15 cellular contexts compared by ENCODE assay signal in the genomic region with DNA sequence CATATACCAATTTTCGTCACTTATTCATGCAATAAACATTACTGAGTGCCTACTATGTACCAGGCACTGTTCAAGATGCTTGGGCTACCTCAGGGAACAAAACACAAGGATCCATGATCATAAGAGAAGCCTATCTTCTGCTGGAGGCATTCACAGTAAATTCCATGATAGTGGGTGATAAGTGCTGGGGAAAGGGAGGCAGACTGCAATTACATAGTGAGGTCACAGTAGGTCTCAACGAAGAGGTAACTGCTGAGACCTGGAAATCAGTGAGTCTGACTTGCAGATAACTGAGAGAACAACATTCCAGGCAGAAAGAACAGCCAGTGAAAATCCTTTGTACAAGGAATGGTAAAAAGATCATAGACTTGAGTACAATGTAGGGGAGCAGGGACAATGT. TPM values are rescaled to one million over a fixed set of nuclear protein-coding genes. Genes with fewer than 3 reads are reported as not detected.
A peak's percentile ranks its signal among the peaks of the same experiment; 100 is the strongest.
DNase-seq lines count a peak whose midpoint lies in the region; ATAC-seq and TF ChIP-seq lines count a peak whose summit lies in the region.
"Had no signal": no experiment of that assay in that cellular context is flagged by ENCODE, and none has a peak within 500 bp of the region (broad histone marks: within the 10 kb centered on the region; RNA-seq: fewer than 3 reads in every experiment).

No MANE protein-coding gene starts in this region.

- H3K9me3 Mint-ChIP-seq in activated naive CD4-positive, alpha-beta T cell treated with anti-CD3 and anti-CD28 coated beads, Interleukin-2, amount 50 U/mL, for 24 hours: no peaks in the 10 kb centered on the region
- no peaks in the 10 kb centered on the region for H3K9me3 Mint-ChIP-seq in activated naive CD4-positive, alpha-beta T cell treated with anti-CD3 and anti-CD28 coated beads, Interleukin-2, amount 50 U/mL, for 72 hours
- no peaks in the 10 kb centered on the region for H3K9me3 Mint-ChIP-seq in stimulated activated effector memory CD8-positive, alpha-beta T cell treated with anti-CD3 and anti-CD28 coated beads, Interleukin-12 subunit alpha, Interleukin-12 subunit beta, amount 100 ng/mL, for 72 hours
- H3K9me3 Mint-ChIP-seq: CD4-positive, alpha-beta memory T cell had no signal

- peaks cover 4% of the 10 kb centered on the region for H3K36me3 Mint-ChIP-seq in activated naive CD4-positive, alpha-beta T cell treated with anti-CD3 and anti-CD28 coated beads, Interleukin-2, amount 50 U/mL, for 24 hours
- peaks cover 0 to 6% of the 10 kb centered on the region in 2 donors for H3K36me3 Mint-ChIP-seq in activated naive CD4-positive, alpha-beta T cell treated with anti-CD3 and anti-CD28 coated beads, Interleukin-2, amount 50 U/mL, for 72 hours
- H3K36me3 Mint-ChIP-seq in stimulated activated effector memory CD8-positive, alpha-beta T cell treated with anti-CD3 and anti-CD28 coated beads, Interleukin-12 subunit alpha, Interleukin-12 subunit beta, amount 100 ng/mL, for 72 hours: peaks cover 23% of the 10 kb centered on the region

- WGBS in body of pancreas, 2 donors: 43 to 48% methylated on average over 2 of the region's 2 CpGs

- in situ Hi-C loops in KBM-7 (cut with MboI; ENCODE audit: low pct_unique_long_range_greater_than_20kb, low sequenced_read_pairs): no loop called here

- peak overlapping the region; percentile 38 for H3K27ac Mint-ChIP-seq in activated naive CD4-positive, alpha-beta T cell treated with anti-CD3 and anti-CD28 coated beads, Interleukin-2, amount 50 U/mL, for 24 hours
- H3K27ac Mint-ChIP-seq in activated naive CD4-positive, alpha-beta T cell treated with anti-CD3 and anti-CD28 coated beads, Interleukin-2, amount 50 U/mL, for 72 hours: no peak overlapping the region
- H3K27ac Mint-ChIP-seq in stimulated activated effector memory CD8-positive, alpha-beta T cell treated with anti-CD3 and anti-CD28 coated beads, Interleukin-12 subunit alpha, Interleukin-12 subunit beta, amount 100 ng/mL, for 72 hours: peak overlapping the region; percentile 7

- H3K4me1 Mint-ChIP-seq in activated naive CD4-positive, alpha-beta T cell treated with anti-CD3 and anti-CD28 coated beads, Interleukin-2, amount 50 U/mL, for 24 hours: peaks cover 66% of the 10 kb centered on the region
- H3K4me1 Mint-ChIP-seq in stimulated activated effector memory CD8-positive, alpha-beta T cell treated with anti-CD3 and anti-CD28 coated beads, Interleukin-12 subunit alpha, Interleukin-12 subunit beta, amount 100 ng/mL, for 72 hours: peaks cover 33% of the 10 kb centered on the region

- no peak for TF ChIP-seq POLR2A in body of pancreas (IDR thresholded peaks at IDR 0.05)

- H3K27me3 Mint-ChIP-seq in activated naive CD4-positive, alpha-beta T cell treated with anti-CD3 and anti-CD28 coated beads, Interleukin-2, amount 50 U/mL, for 24 hours: no peaks in the 10 kb centered on the region
- H3K27me3 Mint-ChIP-seq: CD4-positive, alpha-beta memory T cell had no signal

- intact Hi-C loops in body of pancreas (cut with DNase I): no loop called here

- no peak for TF ChIP-seq CTCF in body of pancreas (IDR thresholded peaks at IDR 0.05)

- no peak for DNase-seq in activated naive CD4-positive, alpha-beta T cell treated with anti-CD3 and anti-CD28 coated beads, Interleukin-2, amount 50 U/mL, for 72 hours (ENCODE audit: low spot score in 2 of 2)
- DNase-seq in body of pancreas (no peak), KBM-7 (no peak)
- DNase-seq in stimulated activated effector memory CD8-positive, alpha-beta T cell treated with anti-CD3 and anti-CD28 coated beads, Interleukin-12 subunit alpha, Interleukin-12 subunit beta, amount 100 ng/mL, for 72 hours (ENCODE audit: low spot score in 2 of 2): no peak
- DNase-seq: activated CD4-positive, alpha-beta T cell treated with anti-CD3 and anti-CD28 coated beads, Interleukin-2, amount 50 U/mL, for 1 hour; activated CD8-positive, alpha-beta memory T cell treated with anti-CD3 and anti-CD28 coated beads, Interleukin-2, amount 50 U/mL, for 48 hours; anterior cingulate cortex; CD4-positive, alpha-beta memory T cell; SW 1271 had no signal

- peaks cover 55% of the 10 kb centered on the region for H3K4me1 ChIP-seq in body of pancreas
- no peaks in the 10 kb centered on the region for H3K4me1 ChIP-seq in iPS-15b (ENCODE audit: control insufficient read depth, insufficient read depth, low read length)

- no peaks in the 10 kb centered on the region for H3K9me3 ChIP-seq in body of pancreas
- H3K9me3 ChIP-seq in iPS-15b (ENCODE audit: control insufficient read depth, insufficient read depth, low read length): no peaks in the 10 kb centered on the region
- H3K9me3 ChIP-seq: tibial nerve had no signal

- H3K27ac ChIP-seq in body of pancreas: peak overlapping the region in 3 of 4 donors; percentile 47 to 53 (median 51)
- H3K27ac ChIP-seq: RWPE1, tibial nerve had no signal

- H3K36me3 ChIP-seq in body of pancreas (replicated peaks in 1 of 2; ENCODE audit: insufficient read depth in 1 of 2, low read depth in 2 of 2) (no peaks in the 10 kb centered on the region), iPS-15b (ENCODE audit: control insufficient read depth, insufficient read depth, low read length) (no peaks in the 10 kb centered on the region)
- H3K36me3 ChIP-seq: tibial nerve had no signal

- H3K4me3 ChIP-seq in body of pancreas: no peak overlapping the region
- no peak overlapping the region for H3K4me3 ChIP-seq in iPS-15b (ENCODE audit: low read depth, low read length)
- H3K4me3 ChIP-seq: tibial nerve had no signal

- ATAC-seq in activated naive CD4-positive, alpha-beta T cell treated with anti-CD3 and anti-CD28 coated beads, Interleukin-2, amount 50 U/mL, for 72 hours: no peak
- ATAC-seq in body of pancreas: no peak
- no peak for ATAC-seq in stimulated activated effector memory CD8-positive, alpha-beta T cell treated with anti-CD3 and anti-CD28 coated beads, Interleukin-12 subunit alpha, Interleukin-12 subunit beta, amount 100 ng/mL, for 72 hours
- no peak for ATAC-seq in HG02678 (IDR thresholded peaks at IDR 0.05; ENCODE audit: unreplicated experiment)
- no peak for ATAC-seq in SK-N-SH treated with all-trans-retinoic acid at 6 μM for 48 hours

- H3K27me3 ChIP-seq in body of pancreas (no peaks in the 10 kb centered on the region), iPS-15b (ENCODE audit: control insufficient read depth, insufficient read depth, low read length) (no peaks in the 10 kb centered on the region)
- H3K27me3 ChIP-seq: tibial nerve had no signal

- peak overlapping the region; percentile 19 for H3K9ac ChIP-seq in iPS-15b (ENCODE audit: low read depth, low read length)

- H3K4me3 Mint-ChIP-seq in activated naive CD4-positive, alpha-beta T cell treated with anti-CD3 and anti-CD28 coated beads, Interleukin-2, amount 50 U/mL, for 24 hours: no peak overlapping the region
- no peak overlapping the region for H3K4me3 Mint-ChIP-seq in stimulated activated effector memory CD8-positive, alpha-beta T cell treated with anti-CD3 and anti-CD28 coated beads, Interleukin-12 subunit alpha, Interleukin-12 subunit beta, amount 100 ng/mL, for 72 hours

TF ChIP-seq in SK-N-SH treated with all-trans-retinoic acid at 6 μM for 48 hours, 23 proteins besides CTCF, POLR2A, EP300 and RAD21 (continues in another document):
- TF ChIP-seq, protein P1, sequence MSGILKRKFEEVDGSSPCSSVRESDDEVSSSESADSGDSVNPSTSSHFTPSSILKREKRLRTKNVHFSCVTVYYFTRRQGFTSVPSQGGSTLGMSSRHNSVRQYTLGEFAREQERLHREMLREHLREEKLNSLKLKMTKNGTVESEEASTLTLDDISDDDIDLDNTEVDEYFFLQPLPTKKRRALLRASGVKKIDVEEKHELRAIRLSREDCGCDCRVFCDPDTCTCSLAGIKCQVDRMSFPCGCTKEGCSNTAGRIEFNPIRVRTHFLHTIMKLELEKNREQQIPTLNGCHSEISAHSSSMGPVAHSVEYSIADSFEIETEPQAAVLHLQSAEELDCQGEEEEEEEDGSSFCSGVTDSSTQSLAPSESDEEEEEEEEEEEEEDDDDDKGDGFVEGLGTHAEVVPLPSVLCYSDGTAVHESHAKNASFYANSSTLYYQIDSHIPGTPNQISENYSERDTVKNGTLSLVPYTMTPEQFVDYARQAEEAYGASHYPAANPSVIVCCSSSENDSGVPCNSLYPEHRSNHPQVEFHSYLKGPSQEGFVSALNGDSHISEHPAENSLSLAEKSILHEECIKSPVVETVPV (CRISPR knock-in tag; IDR thresholded peaks at IDR 0.05): no peak
- TF ChIP-seq, protein P2, sequence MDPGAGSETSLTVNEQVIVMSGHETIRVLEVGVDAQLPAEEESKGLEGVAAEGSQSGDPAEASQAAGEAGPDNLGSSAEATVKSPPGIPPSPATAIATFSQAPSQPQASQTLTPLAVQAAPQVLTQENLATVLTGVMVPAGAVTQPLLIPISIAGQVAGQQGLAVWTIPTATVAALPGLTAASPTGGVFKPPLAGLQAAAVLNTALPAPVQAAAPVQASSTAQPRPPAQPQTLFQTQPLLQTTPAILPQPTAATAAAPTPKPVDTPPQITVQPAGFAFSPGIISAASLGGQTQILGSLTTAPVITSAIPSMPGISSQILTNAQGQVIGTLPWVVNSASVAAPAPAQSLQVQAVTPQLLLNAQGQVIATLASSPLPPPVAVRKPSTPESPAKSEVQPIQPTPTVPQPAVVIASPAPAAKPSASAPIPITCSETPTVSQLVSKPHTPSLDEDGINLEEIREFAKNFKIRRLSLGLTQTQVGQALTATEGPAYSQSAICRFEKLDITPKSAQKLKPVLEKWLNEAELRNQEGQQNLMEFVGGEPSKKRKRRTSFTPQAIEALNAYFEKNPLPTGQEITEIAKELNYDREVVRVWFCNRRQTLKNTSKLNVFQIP (CRISPR knock-in tag; IDR thresholded peaks at IDR 0.05; ENCODE audit: borderline replicate concordance, low read depth): no peak
- TF ChIP-seq ZFP30 (CRISPR knock-in tag; IDR thresholded peaks at IDR 0.05) (no peak), OSR1 (CRISPR knock-in tag; IDR thresholded peaks at IDR 0.05) (no peak), ZNF70 (CRISPR knock-in tag; IDR thresholded peaks at IDR 0.05) (no peak)
- TF ChIP-seq, protein P3, sequence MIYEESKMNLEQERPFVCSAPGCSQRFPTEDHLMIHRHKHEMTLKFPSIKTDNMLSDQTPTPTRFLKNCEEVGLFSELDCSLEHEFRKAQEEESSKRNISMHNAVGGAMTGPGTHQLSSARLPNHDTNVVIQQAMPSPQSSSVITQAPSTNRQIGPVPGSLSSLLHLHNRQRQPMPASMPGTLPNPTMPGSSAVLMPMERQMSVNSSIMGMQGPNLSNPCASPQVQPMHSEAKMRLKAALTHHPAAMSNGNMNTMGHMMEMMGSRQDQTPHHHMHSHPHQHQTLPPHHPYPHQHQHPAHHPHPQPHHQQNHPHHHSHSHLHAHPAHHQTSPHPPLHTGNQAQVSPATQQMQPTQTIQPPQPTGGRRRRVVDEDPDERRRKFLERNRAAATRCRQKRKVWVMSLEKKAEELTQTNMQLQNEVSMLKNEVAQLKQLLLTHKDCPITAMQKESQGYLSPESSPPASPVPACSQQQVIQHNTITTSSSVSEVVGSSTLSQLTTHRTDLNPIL (CRISPR knock-in tag; IDR thresholded peaks at IDR 0.05; ENCODE audit: low read depth): no peak

RNA-seq across cellular contexts. Expression of a gene that starts 33.6 kb away (rescaled TPM):
- total RNA-seq in activated naive CD4-positive, alpha-beta T cell treated with anti-CD3 and anti-CD28 coated beads, Interleukin-2, amount 50 U/mL, for 72 hours: 10 to 100 TPM; 75.9 to 97.0 TPM
- 10 to 100 TPM; 52.1 to 53.7 TPM for total RNA-seq in body of pancreas

Comparison
In these comparisons a context has a peak if more than half of its experiments do, and no peak if none do; other contexts are left out.
1. H3K27ac Mint-ChIP-seq: peak in activated naive CD4-positive, alpha-beta T cell treated with anti-CD3 and anti-CD28 coated beads, Interleukin-2, amount 50 U/mL, for 24 hours (single experiment) and stimulated activated effector memory CD8-positive, alpha-beta T cell treated with anti-CD3 and anti-CD28 coated beads, Interleukin-12 subunit alpha, Interleukin-12 subunit beta, amount 100 ng/mL, for 72 hours (single experiment); none in activated naive CD4-positive, alpha-beta T cell treated with anti-CD3 and anti-CD28 coated beads, Interleukin-2, amount 50 U/mL, for 72 hours (0 of 2).